In the genomic region with DNA sequence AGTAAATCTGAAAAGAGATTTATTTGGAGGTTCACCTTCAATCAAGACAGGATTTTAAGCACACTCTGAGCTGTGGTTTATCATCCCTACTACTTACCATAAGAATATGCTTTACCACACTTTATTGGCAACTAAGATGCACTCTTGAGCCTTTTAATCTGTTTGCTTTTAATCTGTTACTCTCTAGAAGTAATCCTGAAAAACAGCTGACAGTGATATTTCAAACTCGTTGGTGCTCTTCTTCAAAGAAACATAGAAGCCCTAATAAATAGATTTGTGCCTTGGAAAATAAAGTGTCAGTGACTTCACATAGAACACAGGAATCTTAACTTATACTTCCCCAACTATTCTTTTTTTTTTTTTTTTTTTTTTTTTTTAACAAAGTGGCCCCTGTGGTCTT, we compare ENCODE assay signal across 27 cellular contexts.
DNase-seq lines count a peak whose midpoint lies in the region; ATAC-seq, FAIRE-seq and TF ChIP-seq lines count a peak whose summit lies in the region.
"Had no signal": no experiment of that assay in that cellular context is flagged by ENCODE, and none has a peak within 500 bp of the region (broad histone marks: within the 10 kb centered on the region; RNA-seq: fewer than 3 reads in every experiment).

No MANE protein-coding gene starts in this region.

- H3K27me3 ChIP-seq in neural progenitor cell, result no peaks in the 10 kb centered on the region
- H3K27me3 ChIP-seq: BLaER1 treated with 17β-estradiol and CSF1 and Interleukin-3, amounts not matched to agents 10 nM and 100 nM; MG63; SJCRH30 had no signal

- DNase-seq in NCI-H82 (lab: John Stamatoyannopoulos, UW) (peak; percentile 36), NCI-H82 treated with DMSO at 0.1 percent for 48 hours (lab: John Stamatoyannopoulos, UW; ENCODE audit: unreplicated experiment) (no peak), GM12891 (ENCODE audit: insufficient read length, low spot score) (no peak), activated B cell treated with CpG ODN at 0.5 μM for 24 hours (no peak), neural progenitor cell (ENCODE audit: low spot score) (no peak)
- DNase-seq in natural killer cell treated with Interleukin-12 subunit alpha and Interleukin-12 subunit beta and Interleukin-15 and Interleukin-18, amount 100 ng/mL, for 72 hours (ENCODE audit: low spot score), result no peak
- DNase-seq: ACHN; CD8-positive, alpha-beta T cell; DMS153; GM23248; H9; HFFc6; MG63; NCI-H1436; NCI-H1930; NCI-H226; NCI-H510A treated with DMSO at 0.1 percent for 48 hours; NCI-H748 treated with DMSO at 0.1 percent for 48 hours; OCI-M1; SJCRH30; T-cell had no signal

- H3K4me3 Mint-ChIP-seq in activated B cell treated with CpG ODN at 0.5 μM for 24 hours (no peak overlapping the region), neural progenitor cell (no peak overlapping the region)
- H3K4me3 Mint-ChIP-seq in natural killer cell treated with Interleukin-12 subunit alpha and Interleukin-12 subunit beta and Interleukin-15 and Interleukin-18, amount 100 ng/mL, for 72 hours, result peak overlapping the region; percentile 75
- H3K4me3 Mint-ChIP-seq: CD8-positive, alpha-beta T cell; H9; HFFc6 had no signal

- CTCF ChIA-PET in activated B cell treated with CpG ODN at 0.5 μM for 24 hours (lab: Charles Lee), result interaction anchor here (1.0 kb wide), 1 partner anchor 30 kb away, joined by 3 read pairs; no protein-coding TSS in a partner anchor

- peaks cover 14% of the 10 kb centered on the region for H3K79me2 ChIP-seq in neural progenitor cell (ENCODE audit: low read depth)

- intact Hi-C loops in activated B cell treated with CpG ODN at 0.5 μM for 24 hours (cut with micrococcal nuclease), result loop anchor here (2.0 to 5.0 kb wide), 2 partner anchors 33 to 62 kb away; no protein-coding TSS in a partner anchor

- H2AFZ ChIP-seq in neural progenitor cell (replicated peaks), result no peak overlapping the region
- H2AFZ ChIP-seq: GM23248 had no signal

- POLR2A ChIA-PET in activated B cell treated with CpG ODN at 0.5 μM for 24 hours (lab: Charles Lee), result interaction anchor here (0.7 to 2.3 kb wide), 7 partner anchors 17 to 382 kb away, joined by 3 to 7 read pairs (median 4); a partner anchor contains a TSS

- H3K27ac Mint-ChIP-seq in activated B cell treated with CpG ODN at 0.5 μM for 24 hours (peak overlapping the region; percentile 83), neural progenitor cell (no peak overlapping the region)
- H3K27ac Mint-ChIP-seq in natural killer cell treated with Interleukin-12 subunit alpha and Interleukin-12 subunit beta and Interleukin-15 and Interleukin-18, amount 100 ng/mL, for 72 hours, result peak overlapping the region; percentile 78 to 90

- no peak overlapping the region for H3K4me3 ChIP-seq in neural progenitor cell
- H3K4me3 ChIP-seq: BLaER1 treated with 17β-estradiol and CSF1 and Interleukin-3, amounts not matched to agents 10 nM and 100 nM; GM23248; MG63; SJCRH30 had no signal

- H3K4me1 Mint-ChIP-seq in activated B cell treated with CpG ODN at 0.5 μM for 24 hours, result peaks cover 73% of the 10 kb centered on the region
- peaks cover 64 to 68% of the 10 kb centered on the region in 2 donors for H3K4me1 Mint-ChIP-seq in natural killer cell treated with Interleukin-12 subunit alpha and Interleukin-12 subunit beta and Interleukin-15 and Interleukin-18, amount 100 ng/mL, for 72 hours (ENCODE audit: low read depth in 2 of 2)
- no peaks in the 10 kb centered on the region for H3K4me1 Mint-ChIP-seq in neural progenitor cell

- no peak overlapping the region for H3K4me2 ChIP-seq in neural progenitor cell

- TF ChIP-seq CTCF in activated B cell treated with CpG ODN at 0.5 μM for 24 hours (IDR thresholded peaks at IDR 0.05), result no peak
- no peak for TF ChIP-seq CTCF in neural progenitor cell (IDR thresholded peaks at IDR 0.05)

- H3K36me3 ChIP-seq in neural progenitor cell, result peaks cover 4% of the 10 kb centered on the region
- H3K36me3 ChIP-seq: SJCRH30 had no signal

- no peak overlapping the region for H3K9ac ChIP-seq in neural progenitor cell
- H3K9ac ChIP-seq: BLaER1 treated with 17β-estradiol and CSF1 and Interleukin-3, amounts not matched to agents 10 nM and 100 nM; GM23248 had no signal

- ATAC-seq in activated B cell treated with CpG ODN at 0.5 μM for 24 hours (ENCODE audit: low read depth) (no peak), GM21619 (IDR thresholded peaks at IDR 0.05; ENCODE audit: unreplicated experiment) (no peak), HG02571 (IDR thresholded peaks at IDR 0.05; ENCODE audit: unreplicated experiment) (no peak)
- ATAC-seq in natural killer cell treated with Interleukin-12 subunit alpha and Interleukin-12 subunit beta and Interleukin-15 and Interleukin-18, amount 100 ng/mL, for 72 hours, result no peak
- ATAC-seq: CD8-positive, alpha-beta T cell had no signal

- peaks cover 37% of the 10 kb centered on the region for H3K36me3 Mint-ChIP-seq in activated B cell treated with CpG ODN at 0.5 μM for 24 hours (ENCODE audit: low read depth)
- peaks cover 34% of the 10 kb centered on the region for H3K36me3 Mint-ChIP-seq in natural killer cell treated with Interleukin-12 subunit alpha and Interleukin-12 subunit beta and Interleukin-15 and Interleukin-18, amount 100 ng/mL, for 72 hours
- H3K36me3 Mint-ChIP-seq in neural progenitor cell, result peaks cover 45% of the 10 kb centered on the region

- no peaks in the 10 kb centered on the region for H3F3A ChIP-seq in neural progenitor cell (ENCODE audit: low read depth)

- no peak overlapping the region for H3K27ac ChIP-seq in neural progenitor cell
- H3K27ac ChIP-seq: 22Rv1; BLaER1 treated with 17β-estradiol and CSF1 and Interleukin-3, amounts not matched to agents 10 nM and 100 nM; GM23248; HL-60; SJCRH30 had no signal

- H3K27me3 Mint-ChIP-seq in activated B cell treated with CpG ODN at 0.5 μM for 24 hours (no peaks in the 10 kb centered on the region), neural progenitor cell (ENCODE audit: insufficient read depth, low read depth) (no peaks in the 10 kb centered on the region)
- no peaks in the 10 kb centered on the region for H3K27me3 Mint-ChIP-seq in natural killer cell treated with Interleukin-12 subunit alpha and Interleukin-12 subunit beta and Interleukin-15 and Interleukin-18, amount 100 ng/mL, for 72 hours
- H3K27me3 Mint-ChIP-seq: T-cell had no signal

- no peak for TF ChIP-seq POLR2A in GM12891 (IDR thresholded peaks at IDR 0.05; ENCODE audit: low read depth, low read length)

- H3K4me1 ChIP-seq in neural progenitor cell, result peaks cover 22% of the 10 kb centered on the region
- H3K4me1 ChIP-seq: SJCRH30 had no signal

- H4K20me1 ChIP-seq in neural progenitor cell (ENCODE audit: low read depth), result no peaks in the 10 kb centered on the region
- H4K20me1 ChIP-seq: BLaER1 treated with 17β-estradiol and CSF1 and Interleukin-3, amounts not matched to agents 10 nM and 100 nM had no signal

- FAIRE-seq in GM12891 (lab: Jason Lieb, UNC), result peak; percentile 33
- FAIRE-seq: RCC 7860 had no signal

- H3K9me3 Mint-ChIP-seq in activated B cell treated with CpG ODN at 0.5 μM for 24 hours (no peaks in the 10 kb centered on the region), neural progenitor cell (peaks cover 15% of the 10 kb centered on the region)
- peaks cover 4% of the 10 kb centered on the region for H3K9me3 Mint-ChIP-seq in natural killer cell treated with Interleukin-12 subunit alpha and Interleukin-12 subunit beta and Interleukin-15 and Interleukin-18, amount 100 ng/mL, for 72 hours

- H3K9me3 ChIP-seq in neural progenitor cell (ENCODE audit: low read depth), result no peaks in the 10 kb centered on the region
- H3K9me3 ChIP-seq: SJCRH30 had no signal

TF ChIP-seq in GM12891, 5 proteins besides CTCF, POLR2A, EP300 and RAD21:
- no peak for TF ChIP-seq POLR2AphosphoS5 (IDR thresholded peaks at IDR 0.05; ENCODE audit: low read depth, low read length)
